ENCODE assay signal across 9 cellular contexts in genomic region chr7:25895792-25896171, GRCh38.
A peak's percentile ranks its signal among the peaks of the same experiment; 100 is the strongest.
DNase-seq lines count a peak whose midpoint lies in the region; ATAC-seq and TF ChIP-seq lines count a peak whose summit lies in the region.
"Had no signal": no experiment of that assay in that cellular context is flagged by ENCODE, and none has a peak within 500 bp of the region (broad histone marks: within the 10 kb centered on the region; RNA-seq: fewer than 3 reads in every experiment).

No MANE protein-coding gene starts in this region.

- H3K4me3 ChIP-seq in SK-N-SH (ENCODE audit: low read depth in 2 of 2, low read length in 1 of 2) (peak overlapping the region in 1 of 2 experiments; percentile 25; a peak in 1 of 4 replicates), mucosa of descending colon (no peak overlapping the region)

- peaks cover 23 to 27% (median 24%) of the 10 kb centered on the region in 3 donors for H3K4me1 Mint-ChIP-seq in T-cell
- H3K4me1 Mint-ChIP-seq in stimulated activated effector memory CD8-positive, alpha-beta T cell treated with anti-CD3 and anti-CD28 coated beads, Interleukin-12 subunit alpha, Interleukin-12 subunit beta, amount 100 ng/mL, for 72 hours = peaks cover 28% of the 10 kb centered on the region

- no peaks in the 10 kb centered on the region for H4K20me1 ChIP-seq in SK-N-SH (ENCODE audit: insufficient read depth)

- H3K27me3 Mint-ChIP-seq in T-cell = peaks cover 3 to 4% of the 10 kb centered on the region in 2 donors

- intact Hi-C loops in mucosa of descending colon (cut with DNase I, micrococcal nuclease) = loop anchor here in 1 of 2 donors (2.0 kb wide), 1 partner anchor 49 kb away; no protein-coding TSS in a partner anchor

- no peak for TF ChIP-seq RAD21 in SK-N-SH (IDR thresholded peaks at IDR 0.05; ENCODE audit: low read length)

- no peak overlapping the region for H3K27ac ChIP-seq in SK-N-SH (ENCODE audit: low read depth in 2 of 2, low read length in 1 of 2)

- H3K4me3 Mint-ChIP-seq in T-cell = peak overlapping the region; percentile 17 to 93 (median 46)
- no peak overlapping the region for H3K4me3 Mint-ChIP-seq in stimulated activated effector memory CD8-positive, alpha-beta T cell treated with anti-CD3 and anti-CD28 coated beads, Interleukin-12 subunit alpha, Interleukin-12 subunit beta, amount 100 ng/mL, for 72 hours

- CTCF ChIA-PET in SK-N-SH (lab: Yijun Ruan, JAX) (interaction anchor here (0.8 to 15.2 kb wide), 34 partner anchors 12 to 1265 kb away, joined by 3 to 603 read pairs (median 6); no protein-coding TSS in a partner anchor), T-cell (lab: Charles Lee) (interaction anchor here (0.5 to 4.6 kb wide), 17 partner anchors 51 to 1265 kb away, joined by 3 to 86 read pairs (median 4); partner anchors contain the start of gene NFE2L3 (in 1 of the 2))

- H3K27ac Mint-ChIP-seq in T-cell = no peak overlapping the region
- no peak overlapping the region for H3K27ac Mint-ChIP-seq in stimulated activated effector memory CD8-positive, alpha-beta T cell treated with anti-CD3 and anti-CD28 coated beads, Interleukin-12 subunit alpha, Interleukin-12 subunit beta, amount 100 ng/mL, for 72 hours

- ATAC-seq in SK-N-SH treated with all-trans-retinoic acid at 6 μM for 48 hours (no peak), T-cell (replicated peaks in 1 of 4) (no peak), mucosa of descending colon (no peak), HG02610 (IDR thresholded peaks at IDR 0.05; ENCODE audit: unreplicated experiment) (no peak)
- peak; percentile 5 for ATAC-seq in stimulated activated effector memory CD8-positive, alpha-beta T cell treated with anti-CD3 and anti-CD28 coated beads, Interleukin-12 subunit alpha, Interleukin-12 subunit beta, amount 100 ng/mL, for 72 hours

- H3K4me1 ChIP-seq in SK-N-SH (ENCODE audit: control insufficient read depth in 1 of 2, insufficient read depth in 2 of 2, low read depth in 1 of 2, low read length in 1 of 2) = peaks cover 0 to 5% of the 10 kb centered on the region in 2 experiments; a peak in 2 of 4 replicates
- H3K4me1 ChIP-seq in mucosa of descending colon (ENCODE audit: low read depth) = peaks cover 12% of the 10 kb centered on the region

- no peaks in the 10 kb centered on the region for H3K79me2 ChIP-seq in SK-N-SH (ENCODE audit: insufficient read depth)

- POLR2A ChIA-PET in SK-N-SH (lab: Yijun Ruan, JAX) = interaction anchor here (1.7 kb wide), 1 partner anchor 304 kb away, joined by 4 read pairs; no protein-coding TSS in a partner anchor
- POLR2A ChIA-PET in T-cell (lab: Charles Lee) = interaction anchor here in 1 of 2 donors (0.6 kb wide), 1 partner anchor 271 kb away, joined by 3 read pairs; no protein-coding TSS in a partner anchor

- H3K36me3 ChIP-seq in SK-N-SH (replicated peaks in 1 of 2; ENCODE audit: control insufficient read depth in 1 of 2, insufficient read depth in 2 of 2, low read length in 1 of 2) = no peaks in the 10 kb centered on the region
- no peaks in the 10 kb centered on the region for H3K36me3 ChIP-seq in mucosa of descending colon (ENCODE audit: low read depth)
- H3K36me3 ChIP-seq: pancreas had no signal

- 89% methylated on average over 6 of the region's 6 CpGs for WGBS in SK-N-SH (ENCODE audit: low lambda C conversion rate)

- no peaks in the 10 kb centered on the region for H3K36me3 Mint-ChIP-seq in T-cell
- H3K36me3 Mint-ChIP-seq in stimulated activated effector memory CD8-positive, alpha-beta T cell treated with anti-CD3 and anti-CD28 coated beads, Interleukin-12 subunit alpha, Interleukin-12 subunit beta, amount 100 ng/mL, for 72 hours = peaks cover 5% of the 10 kb centered on the region

- 0 out of 2 replicates have a peak overlapping the region, but pooled peaks have one; percentile 54 for H2AFZ ChIP-seq in SK-N-SH (ENCODE audit: low read depth)

- H3K9me2 ChIP-seq in SK-N-SH = no peaks in the 10 kb centered on the region

- H3K9me3 ChIP-seq in SK-N-SH (no peaks in the 10 kb centered on the region), mucosa of descending colon (no peaks in the 10 kb centered on the region)
- H3K9me3 ChIP-seq: pancreas had no signal

- H3F3A ChIP-seq in SK-N-SH (replicated peaks; ENCODE audit: insufficient read depth) = no peaks in the 10 kb centered on the region

- TF ChIP-seq CTCF in SK-N-SH (IDR thresholded peaks at IDR 0.05) = no peak
- no peak for TF ChIP-seq CTCF in mucosa of descending colon (IDR thresholded peaks at IDR 0.05)

- no peak overlapping the region for H3K9ac ChIP-seq in SK-N-SH

- H3K27me3 ChIP-seq in SK-N-SH (ENCODE audit: insufficient read depth) = peaks cover 5% of the 10 kb centered on the region; the same call in 1 of the 2 replicates
- H3K27me3 ChIP-seq: pancreas had no signal

- no peak for TF ChIP-seq EP300 in SK-N-SH (IDR thresholded peaks at IDR 0.05; ENCODE audit: borderline replicate concordance in 1 of 2, low read depth in 1 of 2, low read length in 1 of 2)

- peak overlapping the region; percentile 58; the same call in 1 of the 2 replicates for H3K4me2 ChIP-seq in SK-N-SH

- no peak for DNase-seq in SK-N-SH
- no peak for DNase-seq in T-cell
- DNase-seq in iPS-NIHi11 (ENCODE audit: low spot score) = peak; percentile 62
- no peak for DNase-seq in stimulated activated effector memory CD8-positive, alpha-beta T cell treated with anti-CD3 and anti-CD28 coated beads, Interleukin-12 subunit alpha, Interleukin-12 subunit beta, amount 100 ng/mL, for 72 hours (ENCODE audit: low spot score in 2 of 2)
- no peak for DNase-seq in mucosa of descending colon
- no peak for DNase-seq in NCI-H146 (lab: John Stamatoyannopoulos, UW)

- no peaks in the 10 kb centered on the region for H3K9me3 Mint-ChIP-seq in T-cell
- H3K9me3 Mint-ChIP-seq in stimulated activated effector memory CD8-positive, alpha-beta T cell treated with anti-CD3 and anti-CD28 coated beads, Interleukin-12 subunit alpha, Interleukin-12 subunit beta, amount 100 ng/mL, for 72 hours = no peaks in the 10 kb centered on the region

TF ChIP-seq in SK-N-SH, 30 proteins besides CTCF, POLR2A, EP300 and RAD21 (continues in another document):
- TF ChIP-seq SMC3 (IDR thresholded peaks at IDR 0.05; ENCODE audit: low read depth, low read length) (no peak), TAF1 (IDR thresholded peaks at IDR 0.05; ENCODE audit: borderline replicate concordance, low read depth, low read length) (no peak), ZBTB33 (IDR thresholded peaks at IDR 0.05; ENCODE audit: borderline replicate concordance, low read depth) (no peak), MAX (IDR thresholded peaks at IDR 0.05; ENCODE audit: low read depth) (no peak), EZH2phosphoT487 (IDR thresholded peaks at IDR 0.05; ENCODE audit: borderline replicate concordance, low read depth) (no peak), RXRA (IDR thresholded peaks at IDR 0.05; ENCODE audit: borderline replicate concordance, low read depth) (no peak)

TF ChIP-seq in SK-N-SH treated with all-trans-retinoic acid at 6 μM for 48 hours, 23 proteins besides CTCF, POLR2A, EP300 and RAD21:
- TF ChIP-seq ZNF8 (CRISPR knock-in tag; IDR thresholded peaks at IDR 0.05) (no peak), ZNF70 (CRISPR knock-in tag; IDR thresholded peaks at IDR 0.05) (no peak), SNAI2 (CRISPR knock-in tag; IDR thresholded peaks at IDR 0.05) (no peak), CREB5 (CRISPR knock-in tag; IDR thresholded peaks at IDR 0.05; ENCODE audit: low read depth) (no peak), TOX (CRISPR knock-in tag; IDR thresholded peaks at IDR 0.05; ENCODE audit: borderline replicate concordance) (no peak), TCF4 (CRISPR knock-in tag; IDR thresholded peaks at IDR 0.05; ENCODE audit: borderline replicate concordance) (no peak), TSHZ2 (CRISPR knock-in tag; IDR thresholded peaks at IDR 0.05) (no peak), ZC3H10 (CRISPR knock-in tag; IDR thresholded peaks at IDR 0.05) (no peak), ESRRG (CRISPR knock-in tag; IDR thresholded peaks at IDR 0.05) (no peak), ARNTL (CRISPR knock-in tag; IDR thresholded peaks at IDR 0.05; ENCODE audit: borderline replicate concordance, low read depth) (no peak), OSR1 (CRISPR knock-in tag; IDR thresholded peaks at IDR 0.05) (no peak), GLIS3 (CRISPR knock-in tag; IDR thresholded peaks at IDR 0.05) (no peak)
TF ChIP-seq in SK-N-SH treated with all-trans-retinoic acid at 6 μM for 48 hours: peak in this region for 0.
